ENCODE assay signal across 18 cellular contexts in genomic region chr15:41262571-41262970, GRCh38. TPM values are rescaled to one million over a fixed set of nuclear protein-coding genes. Genes with fewer than 3 reads are reported as not detected.
DNase-seq lines count a peak whose midpoint lies in the region; ATAC-seq, FAIRE-seq and TF ChIP-seq lines count a peak whose summit lies in the region.
"Had no signal": no experiment of that assay in that cellular context is flagged by ENCODE, and none has a peak within 500 bp of the region (broad histone marks: within the 10 kb centered on the region; RNA-seq: fewer than 3 reads in every experiment).

No MANE protein-coding gene starts in this region.

- H3K27ac ChIP-seq in HUES48 (ENCODE audit: low read depth, low read length) = peak overlapping the region; percentile 21
- peak overlapping the region; percentile 20 for H3K27ac ChIP-seq in iPS-20b (ENCODE audit: low read length)
- peak overlapping the region in 2 of 3 donors; percentile 9 to 93 for H3K27ac ChIP-seq in right lobe of liver
- no peak overlapping the region for H3K27ac ChIP-seq in Peyer's patch
- no peak overlapping the region for H3K27ac ChIP-seq in thyroid gland
- H3K27ac ChIP-seq: BLaER1 had no signal

- H3K27me3 ChIP-seq in HUES48 (ENCODE audit: control insufficient read depth, insufficient read depth, low read length) (no peaks in the 10 kb centered on the region), iPS-20b (ENCODE audit: insufficient read depth, low read length) (no peaks in the 10 kb centered on the region), right lobe of liver (no peaks in the 10 kb centered on the region), Peyer's patch (no peaks in the 10 kb centered on the region), thyroid gland (no peaks in the 10 kb centered on the region)
- H3K27me3 ChIP-seq: BLaER1 had no signal

- no peak for DNase-seq in GM12891 (ENCODE audit: insufficient read length, low spot score)
- no peak for DNase-seq in right lobe of liver
- no peak for DNase-seq in Peyer's patch
- no peak for DNase-seq in GM10248 (ENCODE audit: extremely low spot score)
- no peak for DNase-seq in thyroid gland
- DNase-seq: 8988T; CD4-positive, alpha-beta memory T cell; DMS153; DMS79; GDM1 had no signal

- H3K4me1 ChIP-seq in HUES48 (ENCODE audit: control insufficient read depth, insufficient read depth, low read length) (peaks cover 17% of the 10 kb centered on the region), iPS-20b (ENCODE audit: insufficient read depth, low read length) (peaks cover 10% of the 10 kb centered on the region), right lobe of liver (peaks cover 0 to 66% (median 18%) of the 10 kb centered on the region in 4 donors), Peyer's patch (peaks cover 0 to 18% (median 5%) of the 10 kb centered on the region in 4 donors), thyroid gland (peaks cover 5 to 18% of the 10 kb centered on the region in 2 donors)
- H3K4me1 ChIP-seq: HAP-1 had no signal

- TF ChIP-seq POLR2A in GM12891 (IDR thresholded peaks at IDR 0.05; ENCODE audit: low read depth, low read length) = no peak
- TF ChIP-seq POLR2A in right lobe of liver (IDR thresholded peaks at IDR 0.05) = no peak
- no peak for TF ChIP-seq POLR2A in Peyer's patch (IDR thresholded peaks at IDR 0.05)
- TF ChIP-seq POLR2A in thyroid gland (IDR thresholded peaks at IDR 0.05) = no peak

- intact Hi-C loops in right lobe of liver (cut with DNase I) = no loop called here
- intact Hi-C loops in thyroid gland (cut with DNase I) = no loop called here

- CTCF ChIA-PET in GM10248 (lab: Yijun Ruan, JAX) = interaction anchor here (1.4 kb wide), 1 partner anchor 10 kb away, joined by 3 read pairs; no protein-coding TSS in a partner anchor

- no peaks in the 10 kb centered on the region for H3K9me3 ChIP-seq in HUES48 (ENCODE audit: control insufficient read depth, insufficient read depth, low read length)
- no peaks in the 10 kb centered on the region for H3K9me3 ChIP-seq in iPS-20b (ENCODE audit: insufficient read depth, low read depth, low read length)
- no peaks in the 10 kb centered on the region for H3K9me3 ChIP-seq in right lobe of liver
- H3K9me3 ChIP-seq in Peyer's patch = no peaks in the 10 kb centered on the region
- no peaks in the 10 kb centered on the region for H3K9me3 ChIP-seq in thyroid gland
- H3K9me3 ChIP-seq: HAP-1 had no signal

- H3K9ac ChIP-seq in HUES48 (ENCODE audit: low read depth, low read length) (no peak overlapping the region), iPS-20b (ENCODE audit: low read depth, low read length) (no peak overlapping the region)
- H3K9ac ChIP-seq: BLaER1 had no signal

- 39% methylated on average over 8 of the region's 8 CpGs for WGBS in right lobe of liver (ENCODE audit: insufficient coverage, low coverage, low lambda C conversion rate, missing lambda C conversion rate)
- 95 to 98% methylated on average over 8 of the region's 8 CpGs for WGBS in thyroid gland, 2 donors

- H3K4me3 ChIP-seq in HUES48 (ENCODE audit: low read depth, low read length) (no peak overlapping the region), iPS-20b (ENCODE audit: low read length) (no peak overlapping the region), right lobe of liver (no peak overlapping the region), Peyer's patch (no peak overlapping the region), thyroid gland (replicated peaks in 1 of 3) (no peak overlapping the region)
- H3K4me3 ChIP-seq: BLaER1, HAP-1 had no signal

- no peak for TF ChIP-seq CTCF in right lobe of liver (IDR thresholded peaks at IDR 0.05)
- TF ChIP-seq CTCF in Peyer's patch (IDR thresholded peaks at IDR 0.05) = no peak
- TF ChIP-seq CTCF in GM10248 (IDR thresholded peaks at IDR 0.05; ENCODE audit: control extremely low read depth, extremely low read depth, low read depth, missing control alignments) = no peak
- TF ChIP-seq CTCF in thyroid gland (IDR thresholded peaks at IDR 0.05) = no peak

- ATAC-seq in right lobe of liver = peak; percentile 7 to 43 (median 18)

- POLR2A ChIA-PET in GM10248 (lab: Yijun Ruan, JAX) = no interaction called here

- FAIRE-seq in GM12891 (lab: Jason Lieb, UNC) = peak; percentile 52
- FAIRE-seq: H1 had no signal

- H3K36me3 ChIP-seq in HUES48 (ENCODE audit: control insufficient read depth, insufficient read depth, low read length) = peaks cover 38% of the 10 kb centered on the region
- H3K36me3 ChIP-seq in iPS-20b (ENCODE audit: insufficient read depth, low read depth, low read length) = peaks cover 43% of the 10 kb centered on the region
- H3K36me3 ChIP-seq in right lobe of liver = peaks cover 0 to 50% (median 19%) of the 10 kb centered on the region in 4 donors
- H3K36me3 ChIP-seq in Peyer's patch = peaks cover 0 to 59% (median 0%) of the 10 kb centered on the region in 3 donors
- peaks cover 13 to 27% of the 10 kb centered on the region in 2 donors for H3K36me3 ChIP-seq in thyroid gland

TF ChIP-seq in GM12891, 5 proteins besides CTCF, POLR2A, EP300 and RAD21:
- no peak for TF ChIP-seq POU2F2 (IDR thresholded peaks at IDR 0.05; ENCODE audit: low read depth, low read length)
- no peak for TF ChIP-seq SPI1 (IDR thresholded peaks at IDR 0.05; ENCODE audit: low read depth, low read length)
- TF ChIP-seq TAF1 (IDR thresholded peaks at IDR 0.05; ENCODE audit: low read depth, low read length) = no peak
- no peak for TF ChIP-seq POLR2AphosphoS5 (IDR thresholded peaks at IDR 0.05; ENCODE audit: low read depth, low read length)

RNA-seq across cellular contexts. Expression of gene CHP1, which starts 31.5 kb away (rescaled TPM):
- 14.3 TPM for polyA plus RNA-seq in GM12891 (2012; ENCODE audit: low read depth, missing spikeins)
- total RNA-seq in right lobe of liver (100 to 1,000 TPM; 137 to 270 (median 205) TPM), Peyer's patch (100 to 1,000 TPM; 107 to 534 (median 405) TPM), thyroid gland (100 to 1,000 TPM; 163 to 347 (median 248) TPM)

RNA-seq across cellular contexts. Expression of gene EXD1, which starts 32.0 kb away (rescaled TPM):
- not detected for polyA plus RNA-seq in GM12891 (2012; ENCODE audit: low read depth, missing spikeins)
- total RNA-seq in right lobe of liver (under 1 TPM in 1 of 6 experiments, not detected in 5; 0.22 TPM), Peyer's patch (not detected), thyroid gland (under 1 TPM in 1 of 4 donors, not detected in 3; 0.13 TPM)
- total RNA-seq: A673; CD4-positive, alpha-beta memory T cell; Daoy had no signal
- polyA plus RNA-seq: AG04450; CD4-positive, alpha-beta memory T cell had no signal

Comparison
In these comparisons a context has a peak if more than half of its experiments do, and no peak if none do; other contexts are left out.
1. H3K27ac ChIP-seq: peak in HUES48 (single experiment), iPS-20b (single experiment) and right lobe of liver (2 of 3); none in Peyer's patch (0 of 4) and thyroid gland (0 of 3).